18 cellular contexts compared by ENCODE assay signal in the genomic region with DNA sequence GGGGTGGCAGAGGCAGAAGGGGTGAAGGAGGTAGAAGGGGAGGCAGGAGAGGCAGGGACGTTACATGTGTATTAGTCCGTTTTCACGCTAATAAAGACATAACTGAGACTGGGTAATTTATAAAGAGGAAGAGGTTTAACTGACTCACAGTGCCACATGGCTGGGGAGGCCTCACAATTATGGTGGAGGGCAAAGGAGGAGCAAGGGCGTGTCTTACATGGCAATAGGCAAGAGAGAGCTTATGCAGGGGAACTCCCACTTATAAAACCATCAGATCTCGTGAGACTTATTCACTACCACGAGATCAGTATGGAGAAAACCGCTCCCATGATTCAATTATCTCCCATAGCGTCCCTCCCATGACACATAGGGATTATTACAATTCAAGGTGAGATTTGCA. TPM values are rescaled to one million over a fixed set of nuclear protein-coding genes. Genes with fewer than 3 reads are reported as not detected.
"Had no signal": no experiment of that assay in that cellular context is flagged by ENCODE, and none has a peak within 500 bp of the region (broad histone marks: within the 10 kb centered on the region; RNA-seq: fewer than 3 reads in every experiment).

No MANE protein-coding gene starts in this region.

- H3K4me3 ChIP-seq: colonic mucosa, esophagus squamous epithelium, left ventricle myocardium inferior, thyroid gland, uterus had no signal

- DNase-seq: activated CD4-positive, alpha-beta T cell treated with anti-CD3 and anti-CD28 coated beads, Interleukin-2, amount 50 U/mL, for 48 hours; central memory CD4-positive, alpha-beta T cell; colonic mucosa; effector CD4-positive, alpha-beta T cell; esophagus squamous epithelium; glutamatergic neuron; left ventricle myocardium inferior; mesendoderm; natural killer cell; retina; stimulated activated CD4-positive, alpha-beta T cell treated with anti-CD3 and anti-CD28 coated beads, Interleukin-2, amount 100 ng/mL, for 48 hours; stimulated activated naive B cell treated with anti-CD40 and anti-IgM and Interleukin-4, amounts not matched to agents 10 μg/mL and 1 μg/mL and 100 μg/mL, for 72 hours; thyroid gland; uterus; WERI-Rb-1 had no signal

- ATAC-seq: activated naive CD4-positive, alpha-beta T cell treated with anti-CD3 and anti-CD28 coated beads, Interleukin-2, amount 50 U/mL, for 72 hours; natural killer cell had no signal

- H3K27me3 ChIP-seq: colonic mucosa, esophagus squamous epithelium, thyroid gland, uterus had no signal

- H3K4me1 ChIP-seq: colonic mucosa, left ventricle myocardium inferior, thyroid gland, uterus had no signal

- H3K36me3 ChIP-seq: colonic mucosa, esophagus squamous epithelium, left ventricle myocardium inferior, thyroid gland, uterus, WERI-Rb-1 had no signal

- H3K27ac ChIP-seq: colonic mucosa, esophagus squamous epithelium, left ventricle myocardium inferior, thyroid gland, uterus, WERI-Rb-1 had no signal

- H3K9me3 ChIP-seq: colonic mucosa, thyroid gland, uterus had no signal

RNA-seq across cellular contexts. Expression of gene ACOD1, which starts 19.0 kb away (rescaled TPM):
- total RNA-seq: activated naive CD4-positive, alpha-beta T cell treated with anti-CD3 and anti-CD28 coated beads, Interleukin-2, amount 50 U/mL, for 72 hours; colonic mucosa; esophagus squamous epithelium; fibroblast of villous mesenchyme; kidney epithelial cell; left ventricle myocardium inferior; natural killer cell; thyroid gland; uterus had no signal
